In the genomic region with DNA sequence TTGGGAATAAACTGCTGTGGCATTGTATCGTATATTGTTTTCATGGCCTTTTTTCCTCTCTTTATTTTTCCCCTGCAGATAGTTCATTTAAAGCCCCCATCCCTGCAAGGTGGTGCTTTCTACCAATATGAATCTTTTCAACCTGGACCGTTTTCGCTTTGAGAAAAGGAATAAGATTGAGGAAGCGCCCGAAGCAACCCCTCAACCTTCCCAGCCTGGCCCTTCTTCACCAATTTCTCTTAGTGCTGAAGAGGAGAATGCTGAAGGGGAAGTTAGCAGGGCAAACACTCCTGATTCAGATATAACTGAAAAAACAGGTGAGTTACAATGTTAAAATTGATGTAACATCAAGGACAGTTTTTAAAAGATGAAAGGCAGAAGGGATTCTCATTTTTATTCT, we compare ENCODE assay signal across 8 cellular contexts. TPM values are rescaled to one million over a fixed set of nuclear protein-coding genes. Genes with fewer than 3 reads are reported as not detected.
A peak's percentile ranks its signal among the peaks of the same experiment; 100 is the strongest.
DNase-seq lines count a peak whose midpoint lies in the region; ATAC-seq and TF ChIP-seq lines count a peak whose summit lies in the region.

No MANE protein-coding gene starts in this region.

- peaks cover 5% of the 10 kb centered on the region; the same call in 1 of the 3 replicates for H3K9me3 Mint-ChIP-seq in GM23338

- DNase-seq in GM23338 (ENCODE audit: low spot score) (no peak), SJSA1 (ENCODE audit: low read depth in 1 of 2, low spot score in 2 of 2) (no peak), fibroblast of peridontal ligament (ENCODE audit: extremely low read depth) (peak; percentile 6), gastrocnemius medialis (no peak), UCSD-AML1 (lab: John Stamatoyannopoulos, UW; ENCODE audit: unreplicated experiment) (no peak), NCI-H187 (lab: John Stamatoyannopoulos, UW) (no peak), NCI-H774 (lab: John Stamatoyannopoulos, UW) (no peak), NCI-H1417 treated with DMSO at 0.1 percent for 48 hours (lab: John Stamatoyannopoulos, UW) (no peak)

- peak overlapping the region; percentile 89 for H3K4me2 ChIP-seq in GM23338

- no peaks in the 10 kb centered on the region for H3K9me2 ChIP-seq in GM23338 (ENCODE audit: insufficient read depth)

- no peaks in the 10 kb centered on the region for H3F3A ChIP-seq in GM23338 (replicated peaks; ENCODE audit: low read depth)

- H2AFZ ChIP-seq in GM23338 = peak overlapping the region; percentile 3; the same call in 1 of the 2 replicates

- H3K36me3 ChIP-seq in GM23338 (ENCODE audit: insufficient read depth) = peaks cover 13% of the 10 kb centered on the region
- peaks cover 46% of the 10 kb centered on the region for H3K36me3 ChIP-seq in SJSA1
- peaks cover 0 to 22% of the 10 kb centered on the region in 2 donors for H3K36me3 ChIP-seq in gastrocnemius medialis

- in situ Hi-C loops in gastrocnemius medialis (cut with MboI; ENCODE audit: low sequenced_read_pairs in 4 of 4) = no loop called here

- H3K27ac ChIP-seq in GM23338 (ENCODE audit: low read depth) (peak overlapping the region; percentile 75), SJSA1 (peak overlapping the region; percentile 96), gastrocnemius medialis (peak overlapping the region; percentile 88 to 98 (median 96))

- ATAC-seq in GM23338 (no peak), gastrocnemius medialis (no peak)

- peaks cover 3% of the 10 kb centered on the region for H3K27me3 Mint-ChIP-seq in GM23338 (ENCODE audit: insufficient read depth, low read depth, poor library complexity)

- peaks cover 53% of the 10 kb centered on the region for H3K36me3 Mint-ChIP-seq in GM23338 (ENCODE audit: low read depth)

- TF ChIP-seq CTCF in GM23338 (conservative IDR thresholded peaks at IDR 0.05; ENCODE audit: low read depth in 2 of 2) (no peak), gastrocnemius medialis (IDR thresholded peaks at IDR 0.05 in 4 of 5, conservative IDR thresholded peaks at IDR 0.05 in 1 of 5) (no peak)

- H3K27me3 ChIP-seq in GM23338 (ENCODE audit: insufficient read depth) = no peaks in the 10 kb centered on the region
- no peaks in the 10 kb centered on the region for H3K27me3 ChIP-seq in SJSA1 (replicated peaks)
- no peaks in the 10 kb centered on the region for H3K27me3 ChIP-seq in gastrocnemius medialis

- H3K9me3 ChIP-seq in SJSA1 (replicated peaks) (no peaks in the 10 kb centered on the region), gastrocnemius medialis (no peaks in the 10 kb centered on the region)

- intact Hi-C loops in gastrocnemius medialis (cut with DNase I; ENCODE audit: low total_unique reads) = loop anchor here (5.0 to 10.0 kb wide), 3 partner anchors 199 to 789 kb away; no protein-coding TSS in a partner anchor

- H3K4me1 ChIP-seq in GM23338 (ENCODE audit: insufficient read depth) (peaks cover 19% of the 10 kb centered on the region), SJSA1 (replicated peaks) (peaks cover 8% of the 10 kb centered on the region), gastrocnemius medialis (peaks cover 23 to 27% of the 10 kb centered on the region in 2 donors)

- peaks cover 17% of the 10 kb centered on the region for H3K4me1 Mint-ChIP-seq in GM23338

- TF ChIP-seq POLR2A in gastrocnemius medialis (IDR thresholded peaks at IDR 0.05) = no peak

- peaks cover 53% of the 10 kb centered on the region for H3K79me2 ChIP-seq in GM23338 (replicated peaks; ENCODE audit: insufficient read depth)

- peak overlapping the region; percentile 100 for H3K27ac Mint-ChIP-seq in GM23338

- H3K4me3 ChIP-seq in GM23338 = peak overlapping the region; percentile 48
- H3K4me3 ChIP-seq in SJSA1 = peak overlapping the region; percentile 72
- peak overlapping the region; percentile 86 to 99 (median 96) for H3K4me3 ChIP-seq in gastrocnemius medialis

- H4K20me1 ChIP-seq in GM23338 (replicated peaks; ENCODE audit: insufficient read depth) = 0 out of 2 replicates have a peak, but pooled peaks cover under 1% of the 10 kb centered on the region

- H3K4me3 Mint-ChIP-seq in GM23338 = peak overlapping the region; percentile 100

TF ChIP-seq in GM23338, 12 proteins besides CTCF, POLR2A, EP300 and RAD21:
- TF ChIP-seq POLR2AphosphoS5 (IDR thresholded peaks at IDR 0.05; ENCODE audit: low read depth) = no peak
- TF ChIP-seq, protein P1, sequence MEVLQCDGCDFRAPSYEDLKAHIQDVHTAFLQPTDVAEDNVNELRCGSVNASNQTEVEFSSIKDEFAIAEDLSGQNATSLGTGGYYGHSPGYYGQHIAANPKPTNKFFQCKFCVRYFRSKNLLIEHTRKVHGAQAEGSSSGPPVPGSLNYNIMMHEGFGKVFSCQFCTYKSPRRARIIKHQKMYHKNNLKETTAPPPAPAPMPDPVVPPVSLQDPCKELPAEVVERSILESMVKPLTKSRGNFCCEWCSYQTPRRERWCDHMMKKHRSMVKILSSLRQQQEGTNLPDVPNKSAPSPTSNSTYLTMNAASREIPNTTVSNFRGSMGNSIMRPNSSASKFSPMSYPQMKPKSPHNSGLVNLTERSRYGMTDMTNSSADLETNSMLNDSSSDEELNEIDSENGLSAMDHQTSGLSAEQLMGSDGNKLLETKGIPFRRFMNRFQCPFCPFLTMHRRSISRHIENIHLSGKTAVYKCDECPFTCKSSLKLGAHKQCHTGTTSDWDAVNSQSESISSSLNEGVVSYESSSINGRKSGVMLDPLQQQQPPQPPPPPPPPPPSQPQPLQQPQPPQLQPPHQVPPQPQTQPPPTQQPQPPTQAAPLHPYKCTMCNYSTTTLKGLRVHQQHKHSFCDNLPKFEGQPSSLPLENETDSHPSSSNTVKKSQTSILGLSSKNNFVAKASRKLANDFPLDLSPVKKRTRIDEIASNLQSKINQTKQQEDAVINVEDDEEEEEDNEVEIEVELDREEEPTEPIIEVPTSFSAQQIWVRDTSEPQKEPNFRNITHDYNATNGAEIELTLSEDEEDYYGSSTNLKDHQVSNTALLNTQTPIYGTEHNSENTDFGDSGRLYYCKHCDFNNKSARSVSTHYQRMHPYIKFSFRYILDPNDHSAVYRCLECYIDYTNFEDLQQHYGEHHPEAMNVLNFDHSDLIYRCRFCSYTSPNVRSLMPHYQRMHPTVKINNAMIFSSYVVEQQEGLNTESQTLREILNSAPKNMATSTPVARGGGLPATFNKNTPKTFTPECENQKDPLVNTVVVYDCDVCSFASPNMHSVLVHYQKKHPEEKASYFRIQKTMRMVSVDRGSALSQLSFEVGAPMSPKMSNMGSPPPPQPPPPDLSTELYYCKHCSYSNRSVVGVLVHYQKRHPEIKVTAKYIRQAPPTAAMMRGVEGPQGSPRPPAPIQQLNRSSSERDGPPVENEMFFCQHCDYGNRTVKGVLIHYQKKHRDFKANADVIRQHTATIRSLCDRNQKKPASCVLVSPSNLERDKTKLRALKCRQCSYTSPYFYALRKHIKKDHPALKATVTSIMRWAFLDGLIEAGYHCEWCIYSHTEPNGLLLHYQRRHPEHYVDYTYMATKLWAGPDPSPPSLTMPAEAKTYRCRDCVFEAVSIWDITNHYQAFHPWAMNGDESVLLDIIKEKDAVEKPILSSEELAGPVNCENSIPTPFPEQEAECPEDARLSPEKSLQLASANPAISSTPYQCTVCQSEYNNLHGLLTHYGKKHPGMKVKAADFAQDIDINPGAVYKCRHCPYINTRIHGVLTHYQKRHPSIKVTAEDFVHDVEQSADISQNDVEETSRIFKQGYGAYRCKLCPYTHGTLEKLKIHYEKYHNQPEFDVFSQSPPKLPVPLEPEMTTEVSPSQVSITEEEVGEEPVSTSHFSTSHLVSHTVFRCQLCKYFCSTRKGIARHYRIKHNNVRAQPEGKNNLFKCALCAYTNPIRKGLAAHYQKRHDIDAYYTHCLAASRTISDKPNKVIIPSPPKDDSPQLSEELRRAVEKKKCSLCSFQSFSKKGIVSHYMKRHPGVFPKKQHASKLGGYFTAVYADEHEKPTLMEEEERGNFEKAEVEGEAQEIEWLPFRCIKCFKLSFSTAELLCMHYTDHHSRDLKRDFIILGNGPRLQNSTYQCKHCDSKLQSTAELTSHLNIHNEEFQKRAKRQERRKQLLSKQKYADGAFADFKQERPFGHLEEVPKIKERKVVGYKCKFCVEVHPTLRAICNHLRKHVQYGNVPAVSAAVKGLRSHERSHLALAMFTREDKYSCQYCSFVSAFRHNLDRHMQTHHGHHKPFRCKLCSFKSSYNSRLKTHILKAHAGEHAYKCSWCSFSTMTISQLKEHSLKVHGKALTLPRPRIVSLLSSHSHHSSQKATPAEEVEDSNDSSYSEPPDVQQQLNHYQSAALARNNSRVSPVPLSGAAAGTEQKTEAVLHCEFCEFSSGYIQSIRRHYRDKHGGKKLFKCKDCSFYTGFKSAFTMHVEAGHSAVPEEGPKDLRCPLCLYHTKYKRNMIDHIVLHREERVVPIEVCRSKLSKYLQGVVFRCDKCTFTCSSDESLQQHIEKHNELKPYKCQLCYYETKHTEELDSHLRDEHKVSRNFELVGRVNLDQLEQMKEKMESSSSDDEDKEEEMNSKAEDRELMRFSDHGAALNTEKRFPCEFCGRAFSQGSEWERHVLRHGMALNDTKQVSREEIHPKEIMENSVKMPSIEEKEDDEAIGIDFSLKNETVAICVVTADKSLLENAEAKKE (CRISPR knock-in tag; IDR thresholded peaks at IDR 0.05) = no peak

RNA-seq across cellular contexts. Expression of a gene that starts 0.6 kb away (rescaled TPM):
- 58.4 and 86.2 TPM in 2 replicates for total RNA-seq in GM23338 (2014; rRNA removed; shearing (Covaris generic))
- 20.3 and 23.8 TPM in 2 replicates for polyA plus RNA-seq in GM23338 (2016; fragmentation: Nextera tagmentation; extraction: Ambion mirVana)
- 30.3 and 34.8 TPM in 2 replicates for total RNA-seq in SJSA1 (2014; rRNA removed; shearing (Covaris generic))
- total RNA-seq in gastrocnemius medialis = 10 to 100 TPM in 1 of 4 donors, 1 to 10 TPM in 3; 5.7 to 16.9 (median 8.0) TPM
